In genomic region chr19:44515907-44516306, GRCh38 we compare ENCODE assay signal across 40 cellular contexts. TPM values are rescaled to one million over a fixed set of nuclear protein-coding genes. Genes with fewer than 3 reads are reported as not detected.
"Had no signal": no experiment of that assay in that cellular context is flagged by ENCODE, and none has a peak within 500 bp of the region (broad histone marks: within the 10 kb centered on the region; RNA-seq: fewer than 3 reads in every experiment).

No MANE protein-coding gene starts in this region.

- DNase-seq: Karpas-422, Kasumi-1, MG63, MM.1S, MV-4-11, NCI-H1048, NCI-H1092, NCI-H1092 treated with DMSO at 0.1 percent for 48 hours, NCI-H1105, NCI-H1105 treated with DMSO at 0.1 percent for 48 hours, NCI-H1417, NCI-H1417 treated with DMSO at 0.1 percent for 48 hours, NCI-H1436, NCI-H1436 treated with DMSO at 0.1 percent for 48 hours, NCI-H146, NCI-H1694, NCI-H1694 treated with DMSO at 0.1 percent for 48 hours, NCI-H187, NCI-H187 treated with DMSO at 0.1 percent for 48 hours, NCI-H1930, NCI-H2029, NCI-H2029 treated with DMSO at 0.1 percent for 48 hours, NCI-H2081, NCI-H2081 treated with DMSO at 0.1 percent for 48 hours, NCI-H2107, NCI-H2171, NCI-H2171 treated with DMSO at 0.1 percent for 48 hours, NCI-H2227 treated with DMSO at 0.1 percent for 48 hours, NCI-H226, NCI-H345, NCI-H446, NCI-H446 treated with DMSO at 0.1 percent for 48 hours, NCI-H510A, NCI-H510A treated with DMSO at 0.1 percent for 48 hours, NCI-H524, NCI-H524 treated with DMSO at 0.1 percent for 48 hours had no signal

- H3K4me3 ChIP-seq: MG63 had no signal

- H3K36me3 ChIP-seq: MG63 had no signal

RNA-seq across cellular contexts. Expression of gene CEACAM20, which starts 13.6 kb away (rescaled TPM):
- total RNA-seq: LHCN-M2, M059J, MCF 10A, NCI-H460 had no signal
